ENCODE assay signal across 8 cellular contexts in the genomic region with DNA sequence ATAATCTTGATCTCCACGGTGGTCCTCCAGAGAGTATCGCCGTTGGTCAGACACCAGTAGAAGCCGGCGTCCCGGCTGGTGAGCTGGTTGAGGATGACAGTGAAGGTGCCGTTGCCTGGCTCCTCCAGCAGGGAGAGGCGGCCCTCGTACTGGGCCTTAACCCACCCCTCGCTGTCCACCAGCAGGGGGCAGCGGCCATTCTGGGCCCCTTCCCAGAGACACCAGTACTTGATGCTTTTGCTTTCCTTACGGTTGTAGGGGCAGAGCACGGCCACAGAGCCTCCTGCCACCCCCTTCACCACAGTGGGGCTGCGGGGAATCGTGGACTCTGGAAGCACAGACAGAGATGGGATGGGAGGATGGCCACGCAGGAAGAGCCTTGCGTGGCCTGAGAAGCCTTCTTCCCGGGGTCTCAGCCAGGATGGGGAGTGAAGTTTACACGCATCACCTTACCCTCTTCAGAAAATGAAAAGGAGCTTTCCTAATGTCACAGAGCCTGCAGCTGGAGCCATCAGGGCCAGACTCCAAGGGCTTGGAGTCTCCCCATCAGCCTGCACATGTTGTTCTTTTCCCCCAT. TPM values are rescaled to one million over a fixed set of nuclear protein-coding genes. Genes with fewer than 3 reads are reported as not detected.
DNase-seq lines count a peak whose midpoint lies in the region; ATAC-seq and TF ChIP-seq lines count a peak whose summit lies in the region.
"Had no signal": no experiment of that assay in that cellular context is flagged by ENCODE, and none has a peak within 500 bp of the region (broad histone marks: within the 10 kb centered on the region; RNA-seq: fewer than 3 reads in every experiment).

No MANE protein-coding gene starts in this region.

- WGBS in tibial nerve, 2 donors, result 73% methylated on average over 18 to 19 of the region's 19 CpGs

- ATAC-seq in activated naive CD4-positive, alpha-beta T cell treated with anti-CD3 and anti-CD28 coated beads, Interleukin-2, amount 50 U/mL, for 72 hours, result peak; percentile 55 to 87
- ATAC-seq in HG03135 (IDR thresholded peaks at IDR 0.05; ENCODE audit: unreplicated experiment), result no peak

- no peak overlapping the region for H3K27ac ChIP-seq in tibial nerve
- H3K27ac ChIP-seq: parathyroid adenoma had no signal

- peak; percentile 77 for TF ChIP-seq CTCF in GM12872 (IDR thresholded peaks at IDR 0.05; ENCODE audit: insufficient read depth, low read depth, low read length)
- peak; percentile 73 for TF ChIP-seq CTCF in NB4 (IDR thresholded peaks at IDR 0.05; ENCODE audit: low read depth, low read length)
- peak; percentile 61 for TF ChIP-seq CTCF in kidney epithelial cell (IDR thresholded peaks at IDR 0.05; ENCODE audit: insufficient read depth, low read length, poor library complexity, severe bottlenecking)
- peak; percentile 18 to 41 (median 24) for TF ChIP-seq CTCF in tibial nerve (IDR thresholded peaks at IDR 0.05)

- no peak overlapping the region for H3K4me3 ChIP-seq in NB4 (ENCODE audit: low read depth, low read length)
- H3K4me3 ChIP-seq in kidney epithelial cell (ENCODE audit: low read depth, low read length), result no peak overlapping the region
- H3K4me3 ChIP-seq in tibial nerve, result no peak overlapping the region

- no peaks in the 10 kb centered on the region for H3K9me3 ChIP-seq in tibial nerve

- H3K27ac Mint-ChIP-seq in activated naive CD4-positive, alpha-beta T cell treated with anti-CD3 and anti-CD28 coated beads, Interleukin-2, amount 50 U/mL, for 72 hours, result no peak overlapping the region

- H3K27me3 ChIP-seq in kidney epithelial cell (ENCODE audit: control insufficient read depth, insufficient read depth, low read length) (no peaks in the 10 kb centered on the region), tibial nerve (no peaks in the 10 kb centered on the region)

- TF ChIP-seq POLR2A in NB4 (IDR thresholded peaks at IDR 0.05; ENCODE audit: extremely low read depth, insufficient read length), result no peak
- TF ChIP-seq POLR2A in tibial nerve (IDR thresholded peaks at IDR 0.05), result no peak

- no peak for TF ChIP-seq EP300 in tibial nerve (IDR thresholded peaks at IDR 0.05)

- peaks cover 0 to 5% (median 0%) of the 10 kb centered on the region in 4 donors for H3K4me1 ChIP-seq in tibial nerve
- H3K4me1 ChIP-seq: parathyroid adenoma had no signal

- H3K9me3 Mint-ChIP-seq in activated naive CD4-positive, alpha-beta T cell treated with anti-CD3 and anti-CD28 coated beads, Interleukin-2, amount 50 U/mL, for 72 hours, result no peaks in the 10 kb centered on the region

- DNase-seq in NB4 (ENCODE audit: low read depth) (peak; percentile 71), kidney epithelial cell (ENCODE audit: low read depth) (no peak), tibial nerve (ENCODE audit: low spot score in 2 of 2) (no peak), mesenteric fat pad (ENCODE audit: low spot score) (no peak)
- DNase-seq in activated naive CD4-positive, alpha-beta T cell treated with anti-CD3 and anti-CD28 coated beads, Interleukin-2, amount 50 U/mL, for 72 hours (ENCODE audit: low spot score in 2 of 2), result peak in 1 of 2 donors; percentile 76

- no peaks in the 10 kb centered on the region for H3K36me3 ChIP-seq in kidney epithelial cell (ENCODE audit: control insufficient read depth, insufficient read depth, low read length)
- H3K36me3 ChIP-seq in tibial nerve, result no peaks in the 10 kb centered on the region

- H3K36me3 Mint-ChIP-seq in activated naive CD4-positive, alpha-beta T cell treated with anti-CD3 and anti-CD28 coated beads, Interleukin-2, amount 50 U/mL, for 72 hours, result no peaks in the 10 kb centered on the region

RNA-seq across cellular contexts. Expression of a gene that starts 10.7 kb away (rescaled TPM):
- under 1 TPM in 1 of 2 donors, not detected in 1; 0.05 TPM for total RNA-seq in activated naive CD4-positive, alpha-beta T cell treated with anti-CD3 and anti-CD28 coated beads, Interleukin-2, amount 50 U/mL, for 72 hours
- not detected in 2 replicates for total RNA-seq in kidney epithelial cell
- total RNA-seq in tibial nerve, result under 1 TPM in 1 of 4 donors, not detected in 3; 0.22 TPM
- 6.9 TPM for total RNA-seq in mesenteric fat pad

RNA-seq across cellular contexts. Expression of a gene that starts 13.8 kb away (rescaled TPM):
- 10 to 100 TPM; 31.4 to 37.3 TPM for total RNA-seq in activated naive CD4-positive, alpha-beta T cell treated with anti-CD3 and anti-CD28 coated beads, Interleukin-2, amount 50 U/mL, for 72 hours
- total RNA-seq in kidney epithelial cell (0.71 TPM in 1 of 2 replicates, not detected in the other), tibial nerve (1 to 10 TPM; 1.8 to 3.1 (median 2.6) TPM), mesenteric fat pad (5.8 TPM)

RNA-seq across cellular contexts. Expression of a gene that starts 34.7 kb away (rescaled TPM):
- not detected for total RNA-seq in activated naive CD4-positive, alpha-beta T cell treated with anti-CD3 and anti-CD28 coated beads, Interleukin-2, amount 50 U/mL, for 72 hours
- total RNA-seq in kidney epithelial cell (not detected in 2 replicates), tibial nerve (not detected), mesenteric fat pad (not detected)

RNA-seq across cellular contexts. Expression of a gene that starts 38.3 kb away (rescaled TPM):
- total RNA-seq in activated naive CD4-positive, alpha-beta T cell treated with anti-CD3 and anti-CD28 coated beads, Interleukin-2, amount 50 U/mL, for 72 hours, result 10 to 100 TPM; 19.0 to 22.2 TPM
- 0.38 and 0.82 TPM in 2 replicates for total RNA-seq in kidney epithelial cell
- not detected for total RNA-seq in tibial nerve
- total RNA-seq in mesenteric fat pad, result not detected

Comparison
In these comparisons a context has a peak if more than half of its experiments do, and no peak if none do; other contexts are left out.
1. CTCF ChIP-seq: peak in every context shown above with its lines; median percentile 77 in GM12872; 73 in NB4; 61 in kidney epithelial cell; 24 in tibial nerve.